Comparison of ENCODE assay signal across 9 cellular contexts in genomic region chr15:43184407-43185160, GRCh38. TPM values are rescaled to one million over a fixed set of nuclear protein-coding genes. Genes with fewer than 3 reads are reported as not detected.
DNase-seq lines count a peak whose midpoint lies in the region; ATAC-seq, FAIRE-seq and TF ChIP-seq lines count a peak whose summit lies in the region.
"Had no signal": no experiment of that assay in that cellular context is flagged by ENCODE, and none has a peak within 500 bp of the region (broad histone marks: within the 10 kb centered on the region; RNA-seq: fewer than 3 reads in every experiment).

No MANE protein-coding gene starts in this region.

- peaks cover 25% of the 10 kb centered on the region for H3K36me3 Mint-ChIP-seq in Caco-2 (ENCODE audit: insufficient read depth, unreplicated experiment)

- H3K4me3 ChIP-seq in Caco-2 (ENCODE audit: low read depth, low read length), result peak overlapping the region; percentile 82
- peak overlapping the region; percentile 78 for H3K4me3 ChIP-seq in OCI-LY1 (ENCODE audit: low read depth, low read length, poor library complexity, severe bottlenecking)
- H3K4me3 ChIP-seq in endothelial cell of umbilical vein (replicated peaks in 1 of 3; ENCODE audit: insufficient read depth in 1 of 3, low read depth in 1 of 3, low read length in 3 of 3), result peak overlapping the region in 2 of 3 experiments; percentile 53 to 76
- peak overlapping the region; percentile 96 for H3K4me3 ChIP-seq in neutrophil (ENCODE audit: low read depth in 1 of 2, low read length in 1 of 2)

- no peaks in the 10 kb centered on the region for H3K9me2 ChIP-seq in OCI-LY1 (ENCODE audit: low read depth, low read length)

- H3K27ac ChIP-seq in OCI-LY1 (ENCODE audit: low read depth, low read length, poor library complexity, severe bottlenecking) (peak overlapping the region; percentile 33), endothelial cell of umbilical vein (ENCODE audit: insufficient read depth, low read depth, low read length) (no peak overlapping the region), neutrophil (peak overlapping the region; percentile 99)

- H3K9me3 ChIP-seq in Caco-2, result no peaks in the 10 kb centered on the region
- no peaks in the 10 kb centered on the region for H3K9me3 ChIP-seq in OCI-LY1 (ENCODE audit: low read length)
- no peaks in the 10 kb centered on the region for H3K9me3 ChIP-seq in endothelial cell of umbilical vein (replicated peaks; ENCODE audit: control insufficient read depth, insufficient read depth, low read length)
- H3K9me3 ChIP-seq in neutrophil, result no peaks in the 10 kb centered on the region

- BruUV-seq in Caco-2 (replicated peaks; lab: Mats Ljungman, UMichigan), result no TSS peak
- BruUV-seq in endothelial cell of umbilical vein (replicated peaks; lab: Mats Ljungman, UMichigan), result no TSS peak

- no peak for FAIRE-seq in endothelial cell of umbilical vein (lab: Jason Lieb, UNC)

- H3K27ac Mint-ChIP-seq in Caco-2 (ENCODE audit: unreplicated experiment), result no peak overlapping the region

- no peak overlapping the region; the same call in 1 of the 2 replicates for H3K4me2 ChIP-seq in OCI-LY1 (ENCODE audit: low read length)
- peak overlapping the region; percentile 17 for H3K4me2 ChIP-seq in endothelial cell of umbilical vein (ENCODE audit: insufficient read depth, low read length)

- no peaks in the 10 kb centered on the region for H3K9me3 Mint-ChIP-seq in Caco-2 (ENCODE audit: unreplicated experiment)

- CTCF ChIA-PET in Caco-2 (lab: Charles Lee) (no interaction called here), endothelial cell of umbilical vein (lab: Charles Lee) (interaction anchor here (0.6 to 2.8 kb wide), 7 partner anchors 16 to 101 kb away, joined by 3 to 38 read pairs (median 10); no protein-coding TSS in a partner anchor)

- H3K79me2 ChIP-seq in OCI-LY1 (ENCODE audit: insufficient read depth, low read length), result peaks cover 10% of the 10 kb centered on the region
- peaks cover 3% of the 10 kb centered on the region for H3K79me2 ChIP-seq in endothelial cell of umbilical vein (ENCODE audit: control insufficient read depth, insufficient read depth, low read length)

- H3K9me1 ChIP-seq in endothelial cell of umbilical vein (replicated peaks; ENCODE audit: control insufficient read depth, extremely low read depth, insufficient read depth, low read length), result no peaks in the 10 kb centered on the region

- POLR2A ChIA-PET in Caco-2 (lab: Charles Lee) (no interaction called here), endothelial cell of umbilical vein (lab: Charles Lee) (interaction anchor here (0.9 kb wide), 1 partner anchor 11 kb away, joined by 3 read pairs; no protein-coding TSS in a partner anchor)

- H3K4me1 Mint-ChIP-seq in Caco-2 (ENCODE audit: low read depth, unreplicated experiment), result peaks cover 4% of the 10 kb centered on the region

- TF ChIP-seq POLR2A in endothelial cell of umbilical vein (IDR thresholded peaks at IDR 0.05; ENCODE audit: low read depth, low read length), result no peak

- H3K36me3 ChIP-seq in Caco-2 (ENCODE audit: control insufficient read depth, insufficient read depth, low read length) (no peaks in the 10 kb centered on the region), OCI-LY1 (ENCODE audit: insufficient read depth, low read length) (peaks cover 19% of the 10 kb centered on the region; the same call in 1 of the 2 replicates), endothelial cell of umbilical vein (ENCODE audit: control insufficient read depth in 2 of 2, extremely low read depth in 1 of 2, insufficient read depth in 2 of 2, low read length in 2 of 2) (no peaks in the 10 kb centered on the region), neutrophil (peaks cover 38% of the 10 kb centered on the region)

- H3K4me1 ChIP-seq in Caco-2 (peaks cover 12% of the 10 kb centered on the region), OCI-LY1 (ENCODE audit: insufficient read depth, low read length, severe bottlenecking) (peaks cover 18% of the 10 kb centered on the region), endothelial cell of umbilical vein (ENCODE audit: control insufficient read depth, extremely low read depth, insufficient read depth, low read length) (peaks cover 10% of the 10 kb centered on the region), neutrophil (ENCODE audit: control insufficient read depth in 1 of 2, insufficient read depth in 1 of 2, low read depth in 1 of 2, low read length in 1 of 2) (peaks cover 25 to 35% of the 10 kb centered on the region in 2 experiments)

- H3F3A ChIP-seq in OCI-LY1 (ENCODE audit: insufficient read depth, low read length), result no peaks in the 10 kb centered on the region

- dilution Hi-C loops in endothelial cell of umbilical vein (cut with MboI; ENCODE audit: extremely low pct_ligation_motif_present, low sequenced_read_pairs), result no loop called here

- intact Hi-C loops in Caco-2 (cut with micrococcal nuclease; ENCODE audit: unreplicated experiment), result loop anchor here (1.0 to 2.0 kb wide), 2 partner anchors 52 to 79 kb away; partner anchors contain the start of gene TMEM62
- intact Hi-C loops in endothelial cell of umbilical vein (cut with micrococcal nuclease), result loop anchor here (5.0 kb wide), 1 partner anchor 77 kb away; the partner anchor contains the start of gene UBR1

- H3K9ac ChIP-seq in OCI-LY1 (ENCODE audit: low read length), result no peak overlapping the region
- H3K9ac ChIP-seq in endothelial cell of umbilical vein (replicated peaks; ENCODE audit: extremely low read depth, insufficient read depth, low read length), result no peak overlapping the region

- DNase-seq in Caco-2, result no peak
- DNase-seq in endothelial cell of umbilical vein (ENCODE audit: low read depth, low spot score), result no peak
- no peak for DNase-seq in foreskin melanocyte
- no peak for DNase-seq in NK-92 (lab: John Stamatoyannopoulos, UW; ENCODE audit: unreplicated experiment)
- no peak for DNase-seq in NCI-H2029 treated with DMSO at 0.1 percent for 48 hours (lab: John Stamatoyannopoulos, UW)

- ATAC-seq in GM21786 (IDR thresholded peaks at IDR 0.05; ENCODE audit: unreplicated experiment), result no peak

- no peaks in the 10 kb centered on the region for H3K27me3 Mint-ChIP-seq in Caco-2 (ENCODE audit: insufficient read depth, unreplicated experiment)

- H3K27me3 ChIP-seq in Caco-2 (replicated peaks; ENCODE audit: control insufficient read depth, insufficient read depth, low read length) (no peaks in the 10 kb centered on the region), OCI-LY1 (ENCODE audit: insufficient read depth, low read length) (no peaks in the 10 kb centered on the region), endothelial cell of umbilical vein (ENCODE audit: control insufficient read depth in 2 of 2, insufficient read depth in 2 of 2, low read length in 2 of 2) (no peaks in the 10 kb centered on the region), neutrophil (no peaks in the 10 kb centered on the region)

- H4K20me1 ChIP-seq in OCI-LY1 (ENCODE audit: insufficient read depth, low read length), result no peaks in the 10 kb centered on the region
- no peaks in the 10 kb centered on the region for H4K20me1 ChIP-seq in endothelial cell of umbilical vein (replicated peaks; ENCODE audit: control insufficient read depth, extremely low read depth, insufficient read depth, low read length)

- TF ChIP-seq CTCF in Caco-2 (IDR thresholded peaks at IDR 0.05; ENCODE audit: insufficient read depth in 1 of 2, low read depth in 1 of 2, low read length in 1 of 2, severe bottlenecking in 1 of 2, unreplicated experiment in 1 of 2), result no peak
- no peak for TF ChIP-seq CTCF in OCI-LY1 (IDR thresholded peaks at IDR 0.05; ENCODE audit: low read length)
- no peak for TF ChIP-seq CTCF in endothelial cell of umbilical vein (IDR thresholded peaks at IDR 0.05; ENCODE audit: extremely low read depth in 1 of 2, insufficient read depth in 1 of 2, low read depth in 1 of 2, low read length in 2 of 2)
- no peak for TF ChIP-seq CTCF in neutrophil (IDR thresholded peaks at IDR 0.05)

- H2AFZ ChIP-seq in OCI-LY1 (ENCODE audit: low read length) (no peak overlapping the region), endothelial cell of umbilical vein (ENCODE audit: low read depth, low read length) (peak overlapping the region; percentile 82)

- H3K4me3 Mint-ChIP-seq in Caco-2 (ENCODE audit: unreplicated experiment), result peak overlapping the region; percentile 93

TF ChIP-seq in endothelial cell of umbilical vein, 7 proteins besides CTCF, POLR2A, EP300 and RAD21 (continues in another document):
- TF ChIP-seq POLR2AphosphoS5 (IDR thresholded peaks at IDR 0.05; ENCODE audit: insufficient read depth, low read depth, low read length) (no peak), GATA2 (IDR thresholded peaks at IDR 0.05; ENCODE audit: insufficient read depth, insufficient read length, low read depth, low read length) (no peak), FOS (IDR thresholded peaks at IDR 0.05; ENCODE audit: borderline replicate concordance, insufficient read depth, low read length) (no peak), MYC (IDR thresholded peaks at IDR 0.05; ENCODE audit: low read depth, low read length) (no peak)

RNA-seq across cellular contexts. Expression of gene CCNDBP1, which starts 0.6 kb away (rescaled TPM):
- 21.7 and 23.1 TPM in 2 replicates for total RNA-seq in Caco-2 (2022)
- total RNA-seq in endothelial cell of umbilical vein, result 39.9 and 41.4 TPM in 2 replicates
- polyA plus RNA-seq in endothelial cell of umbilical vein, result 54.9 and 74.4 TPM in 2 replicates
- 50.3 and 56.5 TPM in 2 replicates for polyA plus RNA-seq in endothelial cell of umbilical vein (2011; cell fraction: cytosol; rRNA removed)
- polyA plus RNA-seq in endothelial cell of umbilical vein (2011; cell fraction: nucleus; rRNA removed), result 48.8 and 51.3 TPM in 2 replicates
- 27.9 and 38.7 TPM in 2 replicates for polyA plus RNA-seq in endothelial cell of umbilical vein (2012)
- polyA minus RNA-seq in endothelial cell of umbilical vein, result 33.6 and 34.1 TPM in 2 replicates
- 17.4 TPM for polyA minus RNA-seq in endothelial cell of umbilical vein (2011; cell fraction: cytosol; rRNA and poly(A)+ RNA removed)
- 24.9 and 27.8 TPM in 2 replicates for polyA minus RNA-seq in endothelial cell of umbilical vein (2011; cell fraction: nucleus; rRNA and poly(A)+ RNA removed)

RNA-seq across cellular contexts. Expression of gene EPB42, which starts 36.2 kb away (rescaled TPM):
- total RNA-seq in Caco-2 (2022) (not detected in 2 replicates), endothelial cell of umbilical vein (not detected in 2 replicates)
- not detected in 2 replicates for polyA plus RNA-seq in endothelial cell of umbilical vein
- polyA plus RNA-seq in endothelial cell of umbilical vein (2011; cell fraction: cytosol; rRNA removed), result not detected in 2 replicates
- not detected in 2 replicates for polyA plus RNA-seq in endothelial cell of umbilical vein (2011; cell fraction: nucleus; rRNA removed)
- not detected in 2 replicates for polyA plus RNA-seq in endothelial cell of umbilical vein (2012)
- not detected in 2 replicates for polyA minus RNA-seq in endothelial cell of umbilical vein
- not detected for polyA minus RNA-seq in endothelial cell of umbilical vein (2011; cell fraction: cytosol; rRNA and poly(A)+ RNA removed)
- not detected in 2 replicates for polyA minus RNA-seq in endothelial cell of umbilical vein (2011; cell fraction: nucleus; rRNA and poly(A)+ RNA removed)
- total RNA-seq: T-helper 1 cell treated with Interleukin-12 subunit alpha and Interleukin-12 subunit beta and Interleukin-4 antibody, amounts not matched to agents 30 ng/mL and 1 ng/mL, for 36 hours had no signal

RNA-seq across cellular contexts. Expression of gene TMEM62, which starts 51.2 kb away (rescaled TPM):
- total RNA-seq in Caco-2 (2022), result 22.0 and 23.7 TPM in 2 replicates
- total RNA-seq in endothelial cell of umbilical vein, result 17.6 and 22.2 TPM in 2 replicates
- polyA plus RNA-seq in endothelial cell of umbilical vein, result 9.1 and 10.4 TPM in 2 replicates
- polyA plus RNA-seq in endothelial cell of umbilical vein (2011; cell fraction: cytosol; rRNA removed), result 5.7 and 6.0 TPM in 2 replicates
- polyA plus RNA-seq in endothelial cell of umbilical vein (2011; cell fraction: nucleus; rRNA removed), result 23.9 and 32.2 TPM in 2 replicates
- polyA plus RNA-seq in endothelial cell of umbilical vein (2012), result 4.9 and 8.2 TPM in 2 replicates
- polyA minus RNA-seq in endothelial cell of umbilical vein, result 8.4 and 8.6 TPM in 2 replicates
- polyA minus RNA-seq in endothelial cell of umbilical vein (2011; cell fraction: cytosol; rRNA and poly(A)+ RNA removed), result 10.0 TPM
- 15.8 and 18.6 TPM in 2 replicates for polyA minus RNA-seq in endothelial cell of umbilical vein (2011; cell fraction: nucleus; rRNA and poly(A)+ RNA removed)
